Comparison of ENCODE assay signal across 28 cellular contexts in genomic region chr22:20404881-20405280, GRCh38.
"Had no signal": no experiment of that assay in that cellular context is flagged by ENCODE, and none has a peak within 500 bp of the region (broad histone marks: within the 10 kb centered on the region; RNA-seq: fewer than 3 reads in every experiment).

No MANE protein-coding gene starts in this region.

- H3K27ac ChIP-seq: breast epithelium, Peyer's patch, RWPE1, SJSA1 had no signal

- H3K4me3 ChIP-seq: breast epithelium, Peyer's patch, SJSA1 had no signal

- DNase-seq: activated B cell treated with CpG ODN at 0.5 μM for 24 hours; activated CD4-positive, alpha-beta T cell treated with anti-CD3 and anti-CD28 coated beads for 1 hour; activated CD4-positive, alpha-beta T cell treated with anti-CD3 and anti-CD28 coated beads, Interleukin-2, amount 10 ng/mL, durations not matched to agents 24 days and 14 days; activated CD4-positive, alpha-beta T cell treated with anti-CD3 and anti-CD28 coated beads, Interleukin-2, amount 50 U/mL, for 48 hours; activated CD8-positive, alpha-beta memory T cell treated with anti-CD3 and anti-CD28 coated beads, Interleukin-2, amount 10 ng/mL, durations not matched to agents 7 days and 5 days; activated effector memory CD4-positive, alpha-beta T cell treated with Interleukin-2 at 50 U/mL for 16 hours; activated naive CD4-positive, alpha-beta T cell; activated T-cell treated with anti-CD3 and anti-CD28 coated beads, Interleukin-2, amount 50 U/mL, for 24 hours; caudate nucleus; Kasumi-1; NCI-H1105 treated with DMSO at 0.1 percent for 48 hours; NCI-H1436 treated with DMSO at 0.1 percent for 48 hours; NCI-H187; NCI-H2081; NCI-H510A treated with DMSO at 0.1 percent for 48 hours; NCI-H69; NK-92 treated with Interleukin-12 subunit alpha and Interleukin-12 subunit beta, amount 100 ng/mL, for 24 hours; OCI-M1; Peyer's patch; SHP77; SW 1271; T-helper 9 cell had no signal

- H3K4me3 Mint-ChIP-seq: activated B cell treated with CpG ODN at 0.5 μM for 24 hours; activated CD4-positive, alpha-beta T cell treated with anti-CD3 and anti-CD28 coated beads, Interleukin-2, amount 10 ng/mL, durations not matched to agents 24 days and 14 days; activated CD8-positive, alpha-beta memory T cell treated with anti-CD3 and anti-CD28 coated beads, Interleukin-2, amount 10 ng/mL, durations not matched to agents 7 days and 5 days; activated naive CD4-positive, alpha-beta T cell treated with anti-CD3 and anti-CD28 coated beads, Interleukin-2, amount 50 U/mL, for 24 hours; activated T-cell treated with anti-CD3 and anti-CD28 coated beads, Interleukin-2, amount 50 U/mL, for 24 hours; activated T-helper 1 cell treated with anti-CD3 and anti-CD28 coated beads, Interleukin-12 subunit alpha, Interleukin-12 subunit beta, Interleukin-2, Interleukin-4 antibody, amounts not matched to agents 30 ng/mL and 10 ng/mL and 1 ng/mL, durations not matched to agents 14 hours and 24 hours and 36 hours had no signal

- H3K9me3 Mint-ChIP-seq: activated B cell treated with CpG ODN at 0.5 μM for 24 hours; activated CD4-positive, alpha-beta T cell treated with anti-CD3 and anti-CD28 coated beads, Interleukin-2, amount 10 ng/mL, durations not matched to agents 24 days and 14 days; activated naive CD4-positive, alpha-beta T cell treated with anti-CD3 and anti-CD28 coated beads, Interleukin-2, amount 50 U/mL, for 24 hours; activated T-cell treated with anti-CD3 and anti-CD28 coated beads, Interleukin-2, amount 50 U/mL, for 24 hours; activated T-helper 1 cell treated with anti-CD3 and anti-CD28 coated beads, Interleukin-12 subunit alpha, Interleukin-12 subunit beta, Interleukin-2, Interleukin-4 antibody, amounts not matched to agents 30 ng/mL and 10 ng/mL and 1 ng/mL, durations not matched to agents 14 hours and 24 hours and 36 hours had no signal

- H3K27me3 ChIP-seq: breast epithelium, Peyer's patch, SJSA1 had no signal

- H3K4me1 Mint-ChIP-seq: activated B cell treated with CpG ODN at 0.5 μM for 24 hours had no signal

- H3K9me3 ChIP-seq: breast epithelium, Peyer's patch, SJSA1 had no signal

- H3K4me1 ChIP-seq: breast epithelium, Peyer's patch, SJSA1 had no signal

- ATAC-seq: activated CD8-positive, alpha-beta memory T cell treated with anti-CD3 and anti-CD28 coated beads, Interleukin-2, amount 10 ng/mL, durations not matched to agents 7 days and 5 days; SK-N-SH treated with all-trans-retinoic acid at 6 μM for 48 hours had no signal

- H3K27me3 Mint-ChIP-seq: activated B cell treated with CpG ODN at 0.5 μM for 24 hours; activated CD4-positive, alpha-beta T cell treated with anti-CD3 and anti-CD28 coated beads, Interleukin-2, amount 10 ng/mL, durations not matched to agents 24 days and 14 days; activated CD8-positive, alpha-beta memory T cell treated with anti-CD3 and anti-CD28 coated beads, Interleukin-2, amount 10 ng/mL, durations not matched to agents 7 days and 5 days; activated naive CD4-positive, alpha-beta T cell treated with anti-CD3 and anti-CD28 coated beads, Interleukin-2, amount 50 U/mL, for 24 hours; activated T-cell treated with anti-CD3 and anti-CD28 coated beads, Interleukin-2, amount 50 U/mL, for 24 hours had no signal

- H3K27ac Mint-ChIP-seq: activated B cell treated with CpG ODN at 0.5 μM for 24 hours; activated CD4-positive, alpha-beta T cell treated with anti-CD3 and anti-CD28 coated beads, Interleukin-2, amount 10 ng/mL, durations not matched to agents 24 days and 14 days; activated CD8-positive, alpha-beta memory T cell treated with anti-CD3 and anti-CD28 coated beads, Interleukin-2, amount 10 ng/mL, durations not matched to agents 7 days and 5 days; activated naive CD4-positive, alpha-beta T cell treated with anti-CD3 and anti-CD28 coated beads, Interleukin-2, amount 50 U/mL, for 24 hours; activated T-cell treated with anti-CD3 and anti-CD28 coated beads, Interleukin-2, amount 50 U/mL, for 24 hours; activated T-helper 1 cell treated with anti-CD3 and anti-CD28 coated beads, Interleukin-12 subunit alpha, Interleukin-12 subunit beta, Interleukin-2, Interleukin-4 antibody, amounts not matched to agents 30 ng/mL and 10 ng/mL and 1 ng/mL, durations not matched to agents 14 hours and 24 hours and 36 hours had no signal
